Comparison of ENCODE assay signal across 1 cellular context in the genomic region with DNA sequence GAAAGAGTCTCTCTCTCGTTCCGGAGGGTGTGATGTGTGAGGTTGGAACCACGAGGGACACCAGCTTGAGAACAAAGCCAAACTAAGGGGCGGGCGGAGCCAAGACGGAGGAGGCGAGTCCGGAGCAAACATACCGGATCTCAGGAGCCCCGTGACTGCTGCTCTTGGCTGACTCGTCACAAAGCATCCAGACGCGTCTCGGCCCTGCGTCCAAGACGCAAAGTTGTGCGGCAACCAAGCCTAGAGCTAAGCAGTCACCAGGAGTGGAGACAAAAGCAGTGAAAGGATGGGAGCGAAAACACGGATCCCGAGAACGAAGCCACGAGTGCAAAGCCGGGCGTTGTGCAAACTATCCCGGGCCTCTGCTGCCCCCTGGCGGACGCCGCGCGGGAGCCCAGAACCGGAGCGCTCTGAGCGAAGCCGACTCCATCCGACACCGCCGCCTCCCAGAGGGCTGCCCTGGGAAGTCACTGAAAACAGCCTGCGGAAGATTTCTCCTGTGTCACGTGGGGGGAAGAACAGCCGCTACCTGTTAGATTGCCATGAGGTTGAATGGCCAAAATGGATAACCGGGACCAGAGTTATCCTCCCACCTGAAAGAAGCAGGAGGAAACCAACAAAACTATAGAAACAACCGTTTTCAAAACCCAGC.
TF ChIP-seq lines count a peak whose summit lies in the region.

No MANE protein-coding gene starts in this region.

TF ChIP-seq in K562, 482 proteins besides CTCF, POLR2A, EP300 and RAD21 (continued from another document and continues in another):
- TF ChIP-seq, protein P1, sequence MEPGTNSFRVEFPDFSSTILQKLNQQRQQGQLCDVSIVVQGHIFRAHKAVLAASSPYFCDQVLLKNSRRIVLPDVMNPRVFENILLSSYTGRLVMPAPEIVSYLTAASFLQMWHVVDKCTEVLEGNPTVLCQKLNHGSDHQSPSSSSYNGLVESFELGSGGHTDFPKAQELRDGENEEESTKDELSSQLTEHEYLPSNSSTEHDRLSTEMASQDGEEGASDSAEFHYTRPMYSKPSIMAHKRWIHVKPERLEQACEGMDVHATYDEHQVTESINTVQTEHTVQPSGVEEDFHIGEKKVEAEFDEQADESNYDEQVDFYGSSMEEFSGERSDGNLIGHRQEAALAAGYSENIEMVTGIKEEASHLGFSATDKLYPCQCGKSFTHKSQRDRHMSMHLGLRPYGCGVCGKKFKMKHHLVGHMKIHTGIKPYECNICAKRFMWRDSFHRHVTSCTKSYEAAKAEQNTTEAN (CRISPR knock-in tag; IDR thresholded peaks at IDR 0.05): no peak
- TF ChIP-seq CHD4 (IDR thresholded peaks at IDR 0.05; ENCODE audit: insufficient read depth, insufficient replicate concordance, low read depth, low read length, poor library complexity, severe bottlenecking): no peak
- TF ChIP-seq TOE1 (IDR thresholded peaks at IDR 0.05; ENCODE audit: borderline replicate concordance): peak; percentile 60; the same call in 1 of the 2 replicates
- no peak for TF ChIP-seq TOE1 (CRISPR knock-in tag; IDR thresholded peaks at IDR 0.05; ENCODE audit: borderline replicate concordance, low read depth)
- no peak for TF ChIP-seq ZNF785 (CRISPR knock-in tag; IDR thresholded peaks at IDR 0.05)
- TF ChIP-seq LCOR (CRISPR knock-in tag; IDR thresholded peaks at IDR 0.05): no peak
- no peak for TF ChIP-seq KAT2B (IDR thresholded peaks at IDR 0.05; ENCODE audit: low read depth, low read length)
- no peak for TF ChIP-seq MTF1 (CRISPR knock-in tag; IDR thresholded peaks at IDR 0.05; ENCODE audit: borderline replicate concordance)
- no peak for TF ChIP-seq EWSR1 (IDR thresholded peaks at IDR 0.05; ENCODE audit: borderline replicate concordance, low read depth, partially characterized antibody)
- TF ChIP-seq NR2C2 (CRISPR knock-in tag; IDR thresholded peaks at IDR 0.05): no peak
- no peak for TF ChIP-seq NR2C2 (tag; IDR thresholded peaks at IDR 0.05)
- peak in 1 of 2 experiments; percentile 69; a peak in 2 of 4 replicates for TF ChIP-seq RCOR1 (IDR thresholded peaks at IDR 0.05; ENCODE audit: borderline replicate concordance in 1 of 2, low read depth in 2 of 2, low read length in 2 of 2)
- no peak for TF ChIP-seq ZKSCAN3 (CRISPR knock-in tag; IDR thresholded peaks at IDR 0.05)
- TF ChIP-seq MTA1 (IDR thresholded peaks at IDR 0.05; ENCODE audit: borderline replicate concordance): no peak
- no peak for TF ChIP-seq ZNF696 (CRISPR knock-in tag; conservative IDR thresholded peaks at IDR 0.05)
- TF ChIP-seq, protein P2, sequence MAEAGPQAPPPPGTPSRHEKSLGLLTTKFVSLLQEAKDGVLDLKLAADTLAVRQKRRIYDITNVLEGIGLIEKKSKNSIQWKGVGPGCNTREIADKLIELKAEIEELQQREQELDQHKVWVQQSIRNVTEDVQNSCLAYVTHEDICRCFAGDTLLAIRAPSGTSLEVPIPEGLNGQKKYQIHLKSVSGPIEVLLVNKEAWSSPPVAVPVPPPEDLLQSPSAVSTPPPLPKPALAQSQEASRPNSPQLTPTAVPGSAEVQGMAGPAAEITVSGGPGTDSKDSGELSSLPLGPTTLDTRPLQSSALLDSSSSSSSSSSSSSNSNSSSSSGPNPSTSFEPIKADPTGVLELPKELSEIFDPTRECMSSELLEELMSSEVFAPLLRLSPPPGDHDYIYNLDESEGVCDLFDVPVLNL (CRISPR knock-in tag; IDR thresholded peaks at IDR 0.05; ENCODE audit: low read depth): no peak
- TF ChIP-seq, protein P3, sequence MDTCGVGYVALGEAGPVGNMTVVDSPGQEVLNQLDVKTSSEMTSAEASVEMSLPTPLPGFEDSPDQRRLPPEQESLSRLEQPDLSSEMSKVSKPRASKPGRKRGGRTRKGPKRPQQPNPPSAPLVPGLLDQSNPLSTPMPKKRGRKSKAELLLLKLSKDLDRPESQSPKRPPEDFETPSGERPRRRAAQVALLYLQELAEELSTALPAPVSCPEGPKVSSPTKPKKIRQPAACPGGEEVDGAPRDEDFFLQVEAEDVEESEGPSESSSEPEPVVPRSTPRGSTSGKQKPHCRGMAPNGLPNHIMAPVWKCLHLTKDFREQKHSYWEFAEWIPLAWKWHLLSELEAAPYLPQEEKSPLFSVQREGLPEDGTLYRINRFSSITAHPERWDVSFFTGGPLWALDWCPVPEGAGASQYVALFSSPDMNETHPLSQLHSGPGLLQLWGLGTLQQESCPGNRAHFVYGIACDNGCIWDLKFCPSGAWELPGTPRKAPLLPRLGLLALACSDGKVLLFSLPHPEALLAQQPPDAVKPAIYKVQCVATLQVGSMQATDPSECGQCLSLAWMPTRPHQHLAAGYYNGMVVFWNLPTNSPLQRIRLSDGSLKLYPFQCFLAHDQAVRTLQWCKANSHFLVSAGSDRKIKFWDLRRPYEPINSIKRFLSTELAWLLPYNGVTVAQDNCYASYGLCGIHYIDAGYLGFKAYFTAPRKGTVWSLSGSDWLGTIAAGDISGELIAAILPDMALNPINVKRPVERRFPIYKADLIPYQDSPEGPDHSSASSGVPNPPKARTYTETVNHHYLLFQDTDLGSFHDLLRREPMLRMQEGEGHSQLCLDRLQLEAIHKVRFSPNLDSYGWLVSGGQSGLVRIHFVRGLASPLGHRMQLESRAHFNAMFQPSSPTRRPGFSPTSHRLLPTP (IDR thresholded peaks at IDR 0.05; ENCODE audit: borderline replicate concordance, extremely low read depth, insufficient read length): no peak
- peak; percentile 79; the same call in 1 of the 2 replicates for TF ChIP-seq RAD51 (IDR thresholded peaks at IDR 0.05; ENCODE audit: borderline replicate concordance, low read depth)
- TF ChIP-seq, protein P4, sequence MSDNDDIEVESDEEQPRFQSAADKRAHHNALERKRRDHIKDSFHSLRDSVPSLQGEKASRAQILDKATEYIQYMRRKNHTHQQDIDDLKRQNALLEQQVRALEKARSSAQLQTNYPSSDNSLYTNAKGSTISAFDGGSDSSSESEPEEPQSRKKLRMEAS (CRISPR knock-in tag; IDR thresholded peaks at IDR 0.05): 0 out of 2 replicates have a peak, but pooled peaks have one; percentile 22
- TF ChIP-seq MAFF (IDR thresholded peaks at IDR 0.05; ENCODE audit: low read length): no peak
- TF ChIP-seq ADNP (tag; IDR thresholded peaks at IDR 0.05): no peak
- TF ChIP-seq, protein P5, sequence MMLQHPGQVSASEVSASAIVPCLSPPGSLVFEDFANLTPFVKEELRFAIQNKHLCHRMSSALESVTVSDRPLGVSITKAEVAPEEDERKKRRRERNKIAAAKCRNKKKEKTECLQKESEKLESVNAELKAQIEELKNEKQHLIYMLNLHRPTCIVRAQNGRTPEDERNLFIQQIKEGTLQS (IDR thresholded peaks at IDR 0.05): no peak
- TF ChIP-seq, protein P5 (CRISPR knock-in tag; conservative IDR thresholded peaks at IDR 0.05): no peak
- TF ChIP-seq, protein P6, sequence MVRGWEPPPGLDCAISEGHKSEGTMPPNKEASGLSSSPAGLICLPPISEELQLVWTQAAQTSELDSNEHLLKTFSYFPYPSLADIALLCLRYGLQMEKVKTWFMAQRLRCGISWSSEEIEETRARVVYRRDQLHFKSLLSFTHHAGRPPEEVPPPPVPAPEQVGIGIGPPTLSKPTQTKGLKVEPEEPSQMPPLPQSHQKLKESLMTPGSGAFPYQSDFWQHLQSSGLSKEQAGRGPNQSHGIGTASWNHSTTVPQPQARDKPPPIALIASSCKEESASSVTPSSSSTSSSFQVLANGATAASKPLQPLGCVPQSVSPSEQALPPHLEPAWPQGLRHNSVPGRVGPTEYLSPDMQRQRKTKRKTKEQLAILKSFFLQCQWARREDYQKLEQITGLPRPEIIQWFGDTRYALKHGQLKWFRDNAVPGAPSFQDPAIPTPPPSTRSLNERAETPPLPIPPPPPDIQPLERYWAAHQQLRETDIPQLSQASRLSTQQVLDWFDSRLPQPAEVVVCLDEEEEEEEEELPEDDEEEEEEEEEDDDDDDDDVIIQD (CRISPR knock-in tag; IDR thresholded peaks at IDR 0.05): no peak
- 0 out of 2 replicates have a peak, but pooled peaks have one; percentile 42 for TF ChIP-seq SMAD4 (CRISPR knock-in tag; conservative IDR thresholded peaks at IDR 0.05)
- TF ChIP-seq ATF7 (IDR thresholded peaks at IDR 0.05): peak; percentile 16; the same call in 1 of the 2 replicates
- TF ChIP-seq, protein P7, sequence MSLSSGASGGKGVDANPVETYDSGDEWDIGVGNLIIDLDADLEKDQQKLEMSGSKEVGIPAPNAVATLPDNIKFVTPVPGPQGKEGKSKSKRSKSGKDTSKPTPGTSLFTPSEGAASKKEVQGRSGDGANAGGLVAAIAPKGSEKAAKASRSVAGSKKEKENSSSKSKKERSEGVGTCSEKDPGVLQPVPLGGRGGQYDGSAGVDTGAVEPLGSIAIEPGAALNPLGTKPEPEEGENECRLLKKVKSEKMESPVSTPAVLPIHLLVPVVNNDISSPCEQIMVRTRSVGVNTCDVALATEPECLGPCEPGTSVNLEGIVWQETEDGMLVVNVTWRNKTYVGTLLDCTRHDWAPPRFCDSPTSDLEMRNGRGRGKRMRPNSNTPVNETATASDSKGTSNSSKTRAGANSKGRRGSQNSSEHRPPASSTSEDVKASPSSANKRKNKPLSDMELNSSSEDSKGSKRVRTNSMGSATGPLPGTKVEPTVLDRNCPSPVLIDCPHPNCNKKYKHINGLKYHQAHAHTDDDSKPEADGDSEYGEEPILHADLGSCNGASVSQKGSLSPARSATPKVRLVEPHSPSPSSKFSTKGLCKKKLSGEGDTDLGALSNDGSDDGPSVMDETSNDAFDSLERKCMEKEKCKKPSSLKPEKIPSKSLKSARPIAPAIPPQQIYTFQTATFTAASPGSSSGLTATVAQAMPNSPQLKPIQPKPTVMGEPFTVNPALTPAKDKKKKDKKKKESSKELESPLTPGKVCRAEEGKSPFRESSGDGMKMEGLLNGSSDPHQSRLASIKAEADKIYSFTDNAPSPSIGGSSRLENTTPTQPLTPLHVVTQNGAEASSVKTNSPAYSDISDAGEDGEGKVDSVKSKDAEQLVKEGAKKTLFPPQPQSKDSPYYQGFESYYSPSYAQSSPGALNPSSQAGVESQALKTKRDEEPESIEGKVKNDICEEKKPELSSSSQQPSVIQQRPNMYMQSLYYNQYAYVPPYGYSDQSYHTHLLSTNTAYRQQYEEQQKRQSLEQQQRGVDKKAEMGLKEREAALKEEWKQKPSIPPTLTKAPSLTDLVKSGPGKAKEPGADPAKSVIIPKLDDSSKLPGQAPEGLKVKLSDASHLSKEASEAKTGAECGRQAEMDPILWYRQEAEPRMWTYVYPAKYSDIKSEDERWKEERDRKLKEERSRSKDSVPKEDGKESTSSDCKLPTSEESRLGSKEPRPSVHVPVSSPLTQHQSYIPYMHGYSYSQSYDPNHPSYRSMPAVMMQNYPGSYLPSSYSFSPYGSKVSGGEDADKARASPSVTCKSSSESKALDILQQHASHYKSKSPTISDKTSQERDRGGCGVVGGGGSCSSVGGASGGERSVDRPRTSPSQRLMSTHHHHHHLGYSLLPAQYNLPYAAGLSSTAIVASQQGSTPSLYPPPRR (CRISPR knock-in tag; IDR thresholded peaks at IDR 0.05; ENCODE audit: borderline replicate concordance): no peak
- no peak for TF ChIP-seq PRMT5 (CRISPR knock-in tag; IDR thresholded peaks at IDR 0.05)
- TF ChIP-seq HNRNPUL1 (IDR thresholded peaks at IDR 0.05; ENCODE audit: low read length): no peak
- TF ChIP-seq MEF2A (IDR thresholded peaks at IDR 0.05; ENCODE audit: control insufficient read depth, low read depth, low read length): no peak
- no peak for TF ChIP-seq SAP30 (IDR thresholded peaks at IDR 0.05; ENCODE audit: borderline replicate concordance, insufficient read depth, low read depth, low read length, poor library complexity, severe bottlenecking)
- TF ChIP-seq STAT5A (IDR thresholded peaks at IDR 0.05; ENCODE audit: borderline replicate concordance, low read length): no peak
- TF ChIP-seq CXXC5 (CRISPR knock-in tag; IDR thresholded peaks at IDR 0.05): peak; percentile 62
- TF ChIP-seq CTBP1 (IDR thresholded peaks at IDR 0.05; ENCODE audit: borderline replicate concordance): peak; percentile 57
- no peak for TF ChIP-seq PCBP2 (IDR thresholded peaks at IDR 0.05; ENCODE audit: low read depth, low read length, poor library complexity, severe bottlenecking)
